In the genomic region with DNA sequence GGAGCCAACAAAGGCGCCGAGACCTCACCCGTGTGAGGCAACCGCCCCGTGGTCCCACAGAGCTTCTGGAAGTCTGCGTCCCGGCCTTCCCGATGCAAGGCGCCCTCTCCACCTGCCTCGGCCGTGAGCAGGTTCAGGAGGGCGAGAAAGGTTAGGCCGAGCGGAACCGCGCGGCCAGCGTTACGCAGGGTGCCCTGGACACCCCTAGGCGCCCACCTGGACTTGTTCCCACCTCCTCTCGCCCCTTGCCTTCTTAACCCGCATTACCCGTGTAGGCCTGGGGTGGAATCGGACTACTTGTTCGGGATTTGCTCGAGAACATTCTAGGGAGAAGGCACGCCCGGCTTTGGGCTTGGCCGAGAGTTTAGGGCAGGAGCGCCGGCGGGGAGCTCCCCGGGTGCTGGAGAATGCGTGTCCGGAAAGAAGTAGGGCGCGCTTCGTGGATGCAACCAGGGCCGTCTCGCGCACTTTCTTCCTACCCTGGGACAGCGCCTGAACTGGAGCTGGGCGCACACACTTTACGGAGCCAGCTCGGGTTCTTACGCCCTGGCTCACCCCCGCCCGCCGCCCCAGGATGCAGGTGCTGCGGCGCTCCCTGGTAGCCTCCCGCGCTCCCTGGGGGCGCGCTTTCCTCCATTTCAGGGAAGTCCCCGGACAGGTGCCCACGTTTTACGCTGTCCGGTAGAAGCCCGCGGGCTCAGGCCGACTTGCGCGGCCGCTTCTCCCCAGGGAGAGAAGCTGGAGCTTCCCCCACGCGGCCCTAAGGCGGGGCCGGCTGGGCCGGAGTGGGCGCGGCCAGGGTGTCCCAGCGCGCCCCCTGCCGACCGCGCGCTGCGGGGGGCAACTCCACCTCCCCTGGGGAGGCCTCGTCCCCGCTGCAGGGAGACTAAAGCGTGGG, we compare ENCODE assay signal across 8 cellular contexts.
A peak's percentile ranks its signal among the peaks of the same experiment; 100 is the strongest.
DNase-seq lines count a peak whose midpoint lies in the region; ATAC-seq and TF ChIP-seq lines count a peak whose summit lies in the region.

No MANE protein-coding gene starts in this region.

- H3K4me3 Mint-ChIP-seq in activated T-helper 1 cell treated with anti-CD3 and anti-CD28 coated beads, Interleukin-12 subunit alpha, Interleukin-12 subunit beta, Interleukin-2, Interleukin-4 antibody, amounts not matched to agents 30 ng/mL and 10 ng/mL and 1 ng/mL, durations not matched to agents 14 hours and 24 hours and 36 hours: no peak overlapping the region
- peak overlapping the region; percentile 55 to 97 (median 92) for H3K4me3 Mint-ChIP-seq in naive B cell
- H3K4me3 Mint-ChIP-seq in mesothelial cell of epicardium: no peak overlapping the region

- intact Hi-C loops in activated T-helper 1 cell treated with anti-CD3 and anti-CD28 coated beads, Interleukin-12 subunit alpha, Interleukin-12 subunit beta, Interleukin-2, Interleukin-4 antibody, amounts not matched to agents 30 ng/mL and 10 ng/mL and 1 ng/mL, durations not matched to agents 14 hours and 24 hours and 36 hours (cut with micrococcal nuclease): loop anchor here (10.0 kb wide), 1 partner anchor 1483 kb away; no protein-coding TSS in a partner anchor

- H3K27ac Mint-ChIP-seq in activated T-helper 1 cell treated with anti-CD3 and anti-CD28 coated beads, Interleukin-12 subunit alpha, Interleukin-12 subunit beta, Interleukin-2, Interleukin-4 antibody, amounts not matched to agents 30 ng/mL and 10 ng/mL and 1 ng/mL, durations not matched to agents 14 hours and 24 hours and 36 hours: peak overlapping the region; percentile 71
- H3K27ac Mint-ChIP-seq in naive B cell (no peak overlapping the region), mesothelial cell of epicardium (no peak overlapping the region)

- ATAC-seq in GM21723 (IDR thresholded peaks at IDR 0.05; ENCODE audit: unreplicated experiment) (peak; percentile 67), naive B cell (ENCODE audit: low read depth in 2 of 2) (peak; percentile 66 to 69), HG02588 (IDR thresholded peaks at IDR 0.05; ENCODE audit: unreplicated experiment) (no peak)

- peaks cover 66% of the 10 kb centered on the region for H3K27me3 Mint-ChIP-seq in activated T-helper 1 cell treated with anti-CD3 and anti-CD28 coated beads, Interleukin-12 subunit alpha, Interleukin-12 subunit beta, Interleukin-2, Interleukin-4 antibody, amounts not matched to agents 30 ng/mL and 10 ng/mL and 1 ng/mL, durations not matched to agents 14 hours and 24 hours and 36 hours (ENCODE audit: insufficient read depth)
- H3K27me3 Mint-ChIP-seq in naive B cell: peaks cover 55 to 89% (median 81%) of the 10 kb centered on the region in 3 donors
- peaks cover 90% of the 10 kb centered on the region for H3K27me3 Mint-ChIP-seq in mesothelial cell of epicardium (ENCODE audit: low read depth)

- no peaks in the 10 kb centered on the region for H3K36me3 Mint-ChIP-seq in activated T-helper 1 cell treated with anti-CD3 and anti-CD28 coated beads, Interleukin-12 subunit alpha, Interleukin-12 subunit beta, Interleukin-2, Interleukin-4 antibody, amounts not matched to agents 30 ng/mL and 10 ng/mL and 1 ng/mL, durations not matched to agents 14 hours and 24 hours and 36 hours (ENCODE audit: low read depth)
- H3K36me3 Mint-ChIP-seq in naive B cell (peaks cover 0 to 7% of the 10 kb centered on the region in 2 donors), mesothelial cell of epicardium (no peaks in the 10 kb centered on the region)

- no peaks in the 10 kb centered on the region for H3K9me3 Mint-ChIP-seq in activated T-helper 1 cell treated with anti-CD3 and anti-CD28 coated beads, Interleukin-12 subunit alpha, Interleukin-12 subunit beta, Interleukin-2, Interleukin-4 antibody, amounts not matched to agents 30 ng/mL and 10 ng/mL and 1 ng/mL, durations not matched to agents 14 hours and 24 hours and 36 hours
- H3K9me3 Mint-ChIP-seq in naive B cell: peaks cover 0 to 7% (median 0%) of the 10 kb centered on the region in 7 donors
- H3K9me3 Mint-ChIP-seq in mesothelial cell of epicardium: no peaks in the 10 kb centered on the region

- TF ChIP-seq CTCF in mesothelial cell of epicardium (IDR thresholded peaks at IDR 0.05; ENCODE audit: unreplicated experiment): no peak

- peaks cover 24% of the 10 kb centered on the region for H3K4me1 Mint-ChIP-seq in activated T-helper 1 cell treated with anti-CD3 and anti-CD28 coated beads, Interleukin-12 subunit alpha, Interleukin-12 subunit beta, Interleukin-2, Interleukin-4 antibody, amounts not matched to agents 30 ng/mL and 10 ng/mL and 1 ng/mL, durations not matched to agents 14 hours and 24 hours and 36 hours (ENCODE audit: low read depth)
- H3K4me1 Mint-ChIP-seq in naive B cell (peaks cover 31 to 41% (median 38%) of the 10 kb centered on the region in 3 donors), mesothelial cell of epicardium (peaks cover 17% of the 10 kb centered on the region)

- peak; percentile 11 for DNase-seq in CMK (ENCODE audit: low read depth)
- no peak for DNase-seq in activated T-helper 1 cell treated with anti-CD3 and anti-CD28 coated beads, Interleukin-12 subunit alpha, Interleukin-12 subunit beta, Interleukin-2, Interleukin-4 antibody, amounts not matched to agents 30 ng/mL and 10 ng/mL and 1 ng/mL, durations not matched to agents 14 hours and 24 hours and 36 hours (ENCODE audit: low spot score)
- DNase-seq in naive B cell: no peak
- DNase-seq in NCI-H187 (lab: John Stamatoyannopoulos, UW): no peak
- DNase-seq in AG08395 (ENCODE audit: low spot score): no peak
- DNase-seq in mesothelial cell of epicardium (ENCODE audit: low spot score in 2 of 2, unreplicated experiment in 2 of 2): no peak

Comparison
In these comparisons a context has a peak if more than half of its experiments do, and no peak if none do; other contexts are left out.
1. H3K4me3 Mint-ChIP-seq: peak in naive B cell (8 of 8); none in activated T-helper 1 cell treated with anti-CD3 and anti-CD28 coated beads, Interleukin-12 subunit alpha, Interleukin-12 subunit beta, Interleukin-2, Interleukin-4 antibody, amounts not matched to agents 30 ng/mL and 10 ng/mL and 1 ng/mL, durations not matched to agents 14 hours and 24 hours and 36 hours (single experiment) and mesothelial cell of epicardium (single experiment).